ENCODE assay signal across 1 cellular context in the genomic region with DNA sequence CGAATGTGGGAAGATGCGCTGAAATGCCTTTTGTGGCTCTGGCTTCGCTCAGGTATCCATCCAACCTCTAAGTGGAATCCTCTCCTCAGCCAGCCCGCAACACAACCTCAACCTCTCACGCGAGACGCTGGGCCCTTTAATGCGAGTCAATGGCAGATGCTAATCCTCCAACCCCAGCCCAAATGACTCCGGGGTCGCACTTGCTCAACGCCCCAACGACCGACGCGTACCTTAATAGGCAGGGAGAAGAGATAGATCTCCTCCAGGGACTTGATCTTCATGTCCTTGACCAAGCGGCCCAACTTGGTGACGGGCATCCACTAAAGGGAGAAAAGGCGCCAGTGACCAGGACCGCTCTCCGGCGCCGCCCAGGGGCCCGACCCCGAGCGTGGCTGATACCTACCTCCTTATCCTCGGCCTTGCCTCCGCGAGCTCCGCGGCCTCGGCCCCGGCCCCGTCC.
TF ChIP-seq lines count a peak whose summit lies in the region.

No MANE protein-coding gene starts in this region.

TF ChIP-seq in K562, 482 proteins besides CTCF, POLR2A, EP300 and RAD21 (continued from another document and continues in another):
- TF ChIP-seq, protein P1, sequence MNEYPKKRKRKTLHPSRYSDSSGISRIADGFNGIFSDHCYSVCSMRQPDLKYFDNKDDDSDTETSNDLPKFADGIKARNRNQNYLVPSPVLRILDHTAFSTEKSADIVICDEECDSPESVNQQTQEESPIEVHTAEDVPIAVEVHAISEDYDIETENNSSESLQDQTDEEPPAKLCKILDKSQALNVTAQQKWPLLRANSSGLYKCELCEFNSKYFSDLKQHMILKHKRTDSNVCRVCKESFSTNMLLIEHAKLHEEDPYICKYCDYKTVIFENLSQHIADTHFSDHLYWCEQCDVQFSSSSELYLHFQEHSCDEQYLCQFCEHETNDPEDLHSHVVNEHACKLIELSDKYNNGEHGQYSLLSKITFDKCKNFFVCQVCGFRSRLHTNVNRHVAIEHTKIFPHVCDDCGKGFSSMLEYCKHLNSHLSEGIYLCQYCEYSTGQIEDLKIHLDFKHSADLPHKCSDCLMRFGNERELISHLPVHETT (CRISPR knock-in tag; conservative IDR thresholded peaks at IDR 0.05 in 1 of 2, IDR thresholded peaks at IDR 0.05 in 1 of 2), result no peak
- TF ChIP-seq WHSC1 (IDR thresholded peaks at IDR 0.05; ENCODE audit: low read length), result no peak
- no peak for TF ChIP-seq ZNF780A (CRISPR knock-in tag; IDR thresholded peaks at IDR 0.05)
- no peak for TF ChIP-seq ZNF217 (CRISPR knock-in tag; IDR thresholded peaks at IDR 0.05)
- no peak for TF ChIP-seq POLR2H (tag; IDR thresholded peaks at IDR 0.05; ENCODE audit: low read depth)
- TF ChIP-seq SRSF3 (IDR thresholded peaks at IDR 0.05; ENCODE audit: insufficient read depth, low read length), result peak; percentile 86; the same call in 1 of the 2 replicates
- no peak for TF ChIP-seq MAFK (IDR thresholded peaks at IDR 0.05; ENCODE audit: low read length)
- no peak for TF ChIP-seq CEBPG (CRISPR knock-in tag; IDR thresholded peaks at IDR 0.05)
- no peak for TF ChIP-seq CEBPG (tag; conservative IDR thresholded peaks at IDR 0.05 in 1 of 2, IDR thresholded peaks at IDR 0.05 in 1 of 2)
- TF ChIP-seq NFXL1 (CRISPR knock-in tag; IDR thresholded peaks at IDR 0.05), result 0 out of 2 replicates have a peak, but pooled peaks have one; percentile 10
- no peak for TF ChIP-seq BMI1 (IDR thresholded peaks at IDR 0.05; ENCODE audit: low read length)
- TF ChIP-seq ZNF24 (IDR thresholded peaks at IDR 0.05), result no peak
- TF ChIP-seq, protein P2, sequence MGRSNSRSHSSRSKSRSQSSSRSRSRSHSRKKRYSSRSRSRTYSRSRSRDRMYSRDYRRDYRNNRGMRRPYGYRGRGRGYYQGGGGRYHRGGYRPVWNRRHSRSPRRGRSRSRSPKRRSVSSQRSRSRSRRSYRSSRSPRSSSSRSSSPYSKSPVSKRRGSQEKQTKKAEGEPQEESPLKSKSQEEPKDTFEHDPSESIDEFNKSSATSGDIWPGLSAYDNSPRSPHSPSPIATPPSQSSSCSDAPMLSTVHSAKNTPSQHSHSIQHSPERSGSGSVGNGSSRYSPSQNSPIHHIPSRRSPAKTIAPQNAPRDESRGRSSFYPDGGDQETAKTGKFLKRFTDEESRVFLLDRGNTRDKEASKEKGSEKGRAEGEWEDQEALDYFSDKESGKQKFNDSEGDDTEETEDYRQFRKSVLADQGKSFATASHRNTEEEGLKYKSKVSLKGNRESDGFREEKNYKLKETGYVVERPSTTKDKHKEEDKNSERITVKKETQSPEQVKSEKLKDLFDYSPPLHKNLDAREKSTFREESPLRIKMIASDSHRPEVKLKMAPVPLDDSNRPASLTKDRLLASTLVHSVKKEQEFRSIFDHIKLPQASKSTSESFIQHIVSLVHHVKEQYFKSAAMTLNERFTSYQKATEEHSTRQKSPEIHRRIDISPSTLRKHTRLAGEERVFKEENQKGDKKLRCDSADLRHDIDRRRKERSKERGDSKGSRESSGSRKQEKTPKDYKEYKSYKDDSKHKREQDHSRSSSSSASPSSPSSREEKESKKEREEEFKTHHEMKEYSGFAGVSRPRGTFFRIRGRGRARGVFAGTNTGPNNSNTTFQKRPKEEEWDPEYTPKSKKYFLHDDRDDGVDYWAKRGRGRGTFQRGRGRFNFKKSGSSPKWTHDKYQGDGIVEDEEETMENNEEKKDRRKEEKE (IDR thresholded peaks at IDR 0.05; ENCODE audit: borderline replicate concordance in 1 of 2, control insufficient read depth in 1 of 2, low read depth in 2 of 2, low read length in 1 of 2), result no peak
- TF ChIP-seq, protein P3, sequence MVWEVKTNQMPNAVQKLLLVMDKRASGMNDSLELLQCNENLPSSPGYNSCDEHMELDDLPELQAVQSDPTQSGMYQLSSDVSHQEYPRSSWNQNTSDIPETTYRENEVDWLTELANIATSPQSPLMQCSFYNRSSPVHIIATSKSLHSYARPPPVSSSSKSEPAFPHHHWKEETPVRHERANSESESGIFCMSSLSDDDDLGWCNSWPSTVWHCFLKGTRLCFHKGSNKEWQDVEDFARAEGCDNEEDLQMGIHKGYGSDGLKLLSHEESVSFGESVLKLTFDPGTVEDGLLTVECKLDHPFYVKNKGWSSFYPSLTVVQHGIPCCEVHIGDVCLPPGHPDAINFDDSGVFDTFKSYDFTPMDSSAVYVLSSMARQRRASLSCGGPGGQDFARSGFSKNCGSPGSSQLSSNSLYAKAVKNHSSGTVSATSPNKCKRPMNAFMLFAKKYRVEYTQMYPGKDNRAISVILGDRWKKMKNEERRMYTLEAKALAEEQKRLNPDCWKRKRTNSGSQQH (CRISPR knock-in tag; IDR thresholded peaks at IDR 0.05), result no peak
- TF ChIP-seq HNRNPH1 (optimal IDR thresholded peaks at IDR 0.05; ENCODE audit: low read depth, low read length), result no peak
- TF ChIP-seq MEF2A (IDR thresholded peaks at IDR 0.05; ENCODE audit: control insufficient read depth, low read depth, low read length), result no peak
- no peak for TF ChIP-seq GTF3C2 (IDR thresholded peaks at IDR 0.05; ENCODE audit: borderline replicate concordance, extremely low read depth, insufficient read length)
- no peak for TF ChIP-seq GTF2E2 (tag; IDR thresholded peaks at IDR 0.05)
- no peak for TF ChIP-seq BCL6 (CRISPR knock-in tag; IDR thresholded peaks at IDR 0.05)
- TF ChIP-seq, protein P4, sequence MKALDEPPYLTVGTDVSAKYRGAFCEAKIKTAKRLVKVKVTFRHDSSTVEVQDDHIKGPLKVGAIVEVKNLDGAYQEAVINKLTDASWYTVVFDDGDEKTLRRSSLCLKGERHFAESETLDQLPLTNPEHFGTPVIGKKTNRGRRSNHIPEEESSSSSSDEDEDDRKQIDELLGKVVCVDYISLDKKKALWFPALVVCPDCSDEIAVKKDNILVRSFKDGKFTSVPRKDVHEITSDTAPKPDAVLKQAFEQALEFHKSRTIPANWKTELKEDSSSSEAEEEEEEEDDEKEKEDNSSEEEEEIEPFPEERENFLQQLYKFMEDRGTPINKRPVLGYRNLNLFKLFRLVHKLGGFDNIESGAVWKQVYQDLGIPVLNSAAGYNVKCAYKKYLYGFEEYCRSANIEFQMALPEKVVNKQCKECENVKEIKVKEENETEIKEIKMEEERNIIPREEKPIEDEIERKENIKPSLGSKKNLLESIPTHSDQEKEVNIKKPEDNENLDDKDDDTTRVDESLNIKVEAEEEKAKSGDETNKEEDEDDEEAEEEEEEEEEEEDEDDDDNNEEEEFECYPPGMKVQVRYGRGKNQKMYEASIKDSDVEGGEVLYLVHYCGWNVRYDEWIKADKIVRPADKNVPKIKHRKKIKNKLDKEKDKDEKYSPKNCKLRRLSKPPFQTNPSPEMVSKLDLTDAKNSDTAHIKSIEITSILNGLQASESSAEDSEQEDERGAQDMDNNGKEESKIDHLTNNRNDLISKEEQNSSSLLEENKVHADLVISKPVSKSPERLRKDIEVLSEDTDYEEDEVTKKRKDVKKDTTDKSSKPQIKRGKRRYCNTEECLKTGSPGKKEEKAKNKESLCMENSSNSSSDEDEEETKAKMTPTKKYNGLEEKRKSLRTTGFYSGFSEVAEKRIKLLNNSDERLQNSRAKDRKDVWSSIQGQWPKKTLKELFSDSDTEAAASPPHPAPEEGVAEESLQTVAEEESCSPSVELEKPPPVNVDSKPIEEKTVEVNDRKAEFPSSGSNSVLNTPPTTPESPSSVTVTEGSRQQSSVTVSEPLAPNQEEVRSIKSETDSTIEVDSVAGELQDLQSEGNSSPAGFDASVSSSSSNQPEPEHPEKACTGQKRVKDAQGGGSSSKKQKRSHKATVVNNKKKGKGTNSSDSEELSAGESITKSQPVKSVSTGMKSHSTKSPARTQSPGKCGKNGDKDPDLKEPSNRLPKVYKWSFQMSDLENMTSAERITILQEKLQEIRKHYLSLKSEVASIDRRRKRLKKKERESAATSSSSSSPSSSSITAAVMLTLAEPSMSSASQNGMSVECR (CRISPR knock-in tag; IDR thresholded peaks at IDR 0.05), result 0 out of 2 replicates have a peak, but pooled peaks have one; percentile 43
- TF ChIP-seq YY1 (IDR thresholded peaks at IDR 0.05; ENCODE audit: borderline replicate concordance in 1 of 3, control insufficient read depth in 1 of 3, extremely low read depth in 1 of 3, insufficient read depth in 3 of 3, insufficient read length in 1 of 3, insufficient replicate concordance in 2 of 3, low read depth in 1 of 3, low read length in 2 of 3), result no peak
- TF ChIP-seq ADNP (tag; IDR thresholded peaks at IDR 0.05), result no peak
- no peak for TF ChIP-seq ATF3 (IDR thresholded peaks at IDR 0.05)
- TF ChIP-seq ATF3 (CRISPR knock-in tag; conservative IDR thresholded peaks at IDR 0.05), result no peak; the same call in none of the 2 replicates
- peak in 1 of 2 experiments; percentile 76; a peak in 1 of 4 replicates for TF ChIP-seq TBL1XR1 (IDR thresholded peaks at IDR 0.05; ENCODE audit: low read length in 2 of 2)
- TF ChIP-seq, protein P5, sequence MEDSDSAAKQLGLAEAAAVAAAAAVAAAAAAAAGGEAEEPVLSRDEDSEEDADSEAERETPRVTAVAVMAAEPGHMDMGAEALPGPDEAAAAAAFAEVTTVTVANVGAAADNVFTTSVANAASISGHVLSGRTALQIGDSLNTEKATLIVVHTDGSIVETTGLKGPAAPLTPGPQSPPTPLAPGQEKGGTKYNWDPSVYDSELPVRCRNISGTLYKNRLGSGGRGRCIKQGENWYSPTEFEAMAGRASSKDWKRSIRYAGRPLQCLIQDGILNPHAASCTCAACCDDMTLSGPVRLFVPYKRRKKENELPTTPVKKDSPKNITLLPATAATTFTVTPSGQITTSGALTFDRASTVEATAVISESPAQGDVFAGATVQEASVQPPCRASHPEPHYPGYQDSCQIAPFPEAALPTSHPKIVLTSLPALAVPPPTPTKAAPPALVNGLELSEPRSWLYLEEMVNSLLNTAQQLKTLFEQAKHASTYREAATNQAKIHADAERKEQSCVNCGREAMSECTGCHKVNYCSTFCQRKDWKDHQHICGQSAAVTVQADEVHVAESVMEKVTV (CRISPR knock-in tag; IDR thresholded peaks at IDR 0.05), result no peak
- TF ChIP-seq SMAD4 (CRISPR knock-in tag; conservative IDR thresholded peaks at IDR 0.05), result no peak
- TF ChIP-seq, protein P6, sequence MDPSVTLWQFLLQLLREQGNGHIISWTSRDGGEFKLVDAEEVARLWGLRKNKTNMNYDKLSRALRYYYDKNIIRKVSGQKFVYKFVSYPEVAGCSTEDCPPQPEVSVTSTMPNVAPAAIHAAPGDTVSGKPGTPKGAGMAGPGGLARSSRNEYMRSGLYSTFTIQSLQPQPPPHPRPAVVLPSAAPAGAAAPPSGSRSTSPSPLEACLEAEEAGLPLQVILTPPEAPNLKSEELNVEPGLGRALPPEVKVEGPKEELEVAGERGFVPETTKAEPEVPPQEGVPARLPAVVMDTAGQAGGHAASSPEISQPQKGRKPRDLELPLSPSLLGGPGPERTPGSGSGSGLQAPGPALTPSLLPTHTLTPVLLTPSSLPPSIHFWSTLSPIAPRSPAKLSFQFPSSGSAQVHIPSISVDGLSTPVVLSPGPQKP (CRISPR knock-in tag; IDR thresholded peaks at IDR 0.05), result no peak
- no peak; a peak in 1 of 4 replicates for TF ChIP-seq MLLT1 (IDR thresholded peaks at IDR 0.05)
- TF ChIP-seq CTCFL (IDR thresholded peaks at IDR 0.05; ENCODE audit: borderline replicate concordance, insufficient read depth, low read depth, low read length, poor library complexity, severe bottlenecking), result peak; percentile 0
- TF ChIP-seq GABPA (tag; conservative IDR thresholded peaks at IDR 0.05; ENCODE audit: low read depth), result no peak
- TF ChIP-seq BRD4 (IDR thresholded peaks at IDR 0.05), result 0 out of 2 replicates have a peak, but pooled peaks have one; percentile 68
- no peak for TF ChIP-seq POLR2G (IDR thresholded peaks at IDR 0.05; ENCODE audit: low read depth, low read length)
